In genomic region chr12:44240186-44240585, GRCh38 we compare ENCODE assay signal across 28 cellular contexts.
"Had no signal": no experiment of that assay in that cellular context is flagged by ENCODE, and none has a peak within 500 bp of the region (broad histone marks: within the 10 kb centered on the region; RNA-seq: fewer than 3 reads in every experiment).

No MANE protein-coding gene starts in this region.

- H3K9me3 ChIP-seq: SJSA1 had no signal

- H3K9ac ChIP-seq: KMS-11 had no signal

- H3K4me1 Mint-ChIP-seq: activated CD4-positive, alpha-beta T cell treated with anti-CD3 and anti-CD28 coated beads, Interleukin-2, amount 10 ng/mL, durations not matched to agents 24 days and 14 days; activated naive CD8-positive, alpha-beta T cell treated with anti-CD3 and anti-CD28 coated beads for 36 hours; activated T-helper 17 cell treated with anti-CD3 and anti-CD28 coated beads, Interleukin-2, amount 50 U/mL, for 72 hours had no signal

- FAIRE-seq: TTC549 had no signal

- H3K27ac ChIP-seq: brain microvascular endothelial cell, KMS-11, SJSA1 had no signal

- H3K27ac Mint-ChIP-seq: activated CD4-positive, alpha-beta T cell treated with anti-CD3 and anti-CD28 coated beads, Interleukin-2, amount 10 ng/mL, durations not matched to agents 24 days and 14 days; activated CD8-positive, alpha-beta T cell treated with anti-CD3 and anti-CD28 coated beads for 36 hours; activated naive CD8-positive, alpha-beta T cell treated with anti-CD3 and anti-CD28 coated beads for 36 hours; activated T-cell treated with anti-CD3 and anti-CD28 coated beads, Interleukin-2, amount 50 U/mL, for 72 hours; activated T-helper 17 cell treated with anti-CD3 and anti-CD28 coated beads, Interleukin-2, amount 50 U/mL, for 72 hours had no signal

- H3K4me1 ChIP-seq: SJSA1 had no signal

- DNase-seq: activated CD4-positive, alpha-beta T cell treated with anti-CD3 and anti-CD28 coated beads, Interleukin-2, amount 10 ng/mL, durations not matched to agents 24 days and 14 days; activated CD4-positive, alpha-beta T cell treated with anti-CD3 and anti-CD28 coated beads, Interleukin-2, amount 50 U/mL, for 4 hours; activated CD8-positive, alpha-beta T cell treated with anti-CD3 and anti-CD28 coated beads for 36 hours; activated effector memory CD4-positive, alpha-beta T cell treated with anti-CD3 and anti-CD28 coated beads, Interleukin-2, amount 50 U/mL, for 16 hours; activated naive CD4-positive, alpha-beta T cell; activated naive CD4-positive, alpha-beta T cell treated with anti-CD3 and anti-CD28 coated beads, Interleukin-2, amount 50 U/mL, for 16 hours; activated naive CD8-positive, alpha-beta T cell treated with anti-CD3 and anti-CD28 coated beads for 36 hours; activated T-cell treated with anti-CD3 and anti-CD28 coated beads, Interleukin-2, amount 50 U/mL, for 1 hour; activated T-cell treated with anti-CD3 and anti-CD28 coated beads, Interleukin-2, amount 50 U/mL, for 72 hours; amniotic stem cell; aorta; brain microvascular endothelial cell; central memory CD4-positive, alpha-beta T cell; MM.1S; MV-4-11; NCI-H1092; NCI-H1436 treated with DMSO at 0.1 percent for 48 hours; NCI-H1694 treated with DMSO at 0.1 percent for 48 hours; NCI-H2029; NCI-H345; NCI-H748 treated with DMSO at 0.1 percent for 48 hours; NK-92 treated with Interleukin-12 subunit alpha and Interleukin-12 subunit beta, amount 100 ng/mL, for 24 hours; RPMI8226; SHP77 treated with DMSO at 0.1 percent for 48 hours had no signal

- H3K9me3 Mint-ChIP-seq: activated CD4-positive, alpha-beta T cell treated with anti-CD3 and anti-CD28 coated beads, Interleukin-2, amount 10 ng/mL, durations not matched to agents 24 days and 14 days; activated T-cell treated with anti-CD3 and anti-CD28 coated beads, Interleukin-2, amount 50 U/mL, for 72 hours; activated T-helper 17 cell treated with anti-CD3 and anti-CD28 coated beads, Interleukin-2, amount 50 U/mL, for 72 hours had no signal

- H3K4me2 ChIP-seq: KMS-11 had no signal

- H3K36me3 ChIP-seq: brain microvascular endothelial cell, SJSA1 had no signal

- H3K4me3 Mint-ChIP-seq: activated CD4-positive, alpha-beta T cell treated with anti-CD3 and anti-CD28 coated beads, Interleukin-2, amount 10 ng/mL, durations not matched to agents 24 days and 14 days; activated CD8-positive, alpha-beta T cell treated with anti-CD3 and anti-CD28 coated beads for 36 hours; activated naive CD8-positive, alpha-beta T cell treated with anti-CD3 and anti-CD28 coated beads for 36 hours; activated T-cell treated with anti-CD3 and anti-CD28 coated beads, Interleukin-2, amount 50 U/mL, for 72 hours; activated T-helper 17 cell treated with anti-CD3 and anti-CD28 coated beads, Interleukin-2, amount 50 U/mL, for 72 hours had no signal

- H3K4me3 ChIP-seq: SJSA1 had no signal

- H3K27me3 Mint-ChIP-seq: activated CD4-positive, alpha-beta T cell treated with anti-CD3 and anti-CD28 coated beads, Interleukin-2, amount 10 ng/mL, durations not matched to agents 24 days and 14 days; activated CD8-positive, alpha-beta T cell treated with anti-CD3 and anti-CD28 coated beads for 36 hours; activated naive CD8-positive, alpha-beta T cell treated with anti-CD3 and anti-CD28 coated beads for 36 hours; activated T-helper 17 cell treated with anti-CD3 and anti-CD28 coated beads, Interleukin-2, amount 50 U/mL, for 72 hours had no signal

- H3K27me3 ChIP-seq: brain microvascular endothelial cell, SJSA1 had no signal
